ENCODE assay signal across 8 cellular contexts in genomic region chr6:133512410-133513016, GRCh38.
DNase-seq lines count a peak whose midpoint lies in the region; TF ChIP-seq lines count a peak whose summit lies in the region.

No MANE protein-coding gene starts in this region.

- DNase-seq in Ammon's horn (ENCODE audit: low spot score), result peak; percentile 77
- DNase-seq in GM20000 (ENCODE audit: low spot score), result peak; percentile 9
- DNase-seq in NCI-H226, result peak; percentile 27
- DNase-seq in astrocyte of the cerebellum (ENCODE audit: low read depth), result peak; percentile 49
- peak; percentile 22 for DNase-seq in iPS DF 4.7 (ENCODE audit: extremely low read depth, low spot score)
- peak; percentile 1 to 9 for DNase-seq in stimulated activated CD4-positive, alpha-beta T cell treated with anti-CD3 and anti-CD28 coated beads, Interleukin-15, amount 100 ng/mL, for 48 hours (ENCODE audit: low read depth in 2 of 2)
- DNase-seq in 8988T, result no peak
- no peak for DNase-seq in T-helper 9 cell

- no peak overlapping the region for H3K4me3 ChIP-seq in astrocyte of the cerebellum (ENCODE audit: low read depth, low read length)

- TF ChIP-seq CTCF in GM20000 (IDR thresholded peaks at IDR 0.05; ENCODE audit: extremely low read depth, missing control alignments), result peak; percentile 36
- peak; percentile 68 for TF ChIP-seq CTCF in astrocyte of the cerebellum (IDR thresholded peaks at IDR 0.05; ENCODE audit: low read depth, low read length, missing control alignments)

- in situ Hi-C loops in astrocyte of the cerebellum (cut with HindIII; ENCODE audit: low sequenced_read_pairs), result no loop called here

Comparison
In these comparisons a context has a peak if more than half of its experiments do, and no peak if none do; other contexts are left out.
1. DNase-seq: peak in Ammon's horn (single experiment), GM20000 (single experiment), NCI-H226 (single experiment), astrocyte of the cerebellum (single experiment), iPS DF 4.7 (single experiment) and stimulated activated CD4-positive, alpha-beta T cell treated with anti-CD3 and anti-CD28 coated beads, Interleukin-15, amount 100 ng/mL, for 48 hours (2 of 2); none in 8988T (single experiment) and T-helper 9 cell (single experiment).